ENCODE assay signal across 1 cellular context in the genomic region with DNA sequence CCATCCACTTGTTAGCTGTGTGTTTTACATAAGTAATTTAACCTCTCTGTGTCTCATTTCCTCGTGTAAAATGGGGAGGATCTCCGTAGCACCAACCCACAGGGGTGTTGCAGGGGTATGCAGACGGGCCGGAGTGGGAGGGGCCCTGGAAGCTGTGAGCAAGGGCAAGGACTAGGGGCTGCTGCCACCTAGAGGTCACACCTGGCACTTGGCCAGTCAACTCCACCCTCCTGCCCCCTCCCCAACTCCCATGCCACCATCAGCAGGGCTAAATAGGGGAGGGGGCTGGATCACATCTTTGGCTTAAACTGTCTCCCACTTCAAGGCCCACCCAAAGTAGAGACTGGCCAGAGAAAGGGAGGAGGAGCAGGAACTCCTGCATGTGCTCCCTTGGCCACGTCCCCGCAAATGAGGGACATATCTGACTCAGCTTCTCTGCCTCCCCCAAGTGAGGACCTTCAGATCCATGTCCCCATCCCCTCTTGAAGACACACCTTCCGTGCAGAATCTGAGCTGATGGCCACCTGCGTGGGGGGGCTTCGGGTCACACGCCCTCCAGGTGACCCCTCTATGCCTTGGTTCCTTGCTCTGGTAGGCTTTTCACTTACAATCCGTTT.
TF ChIP-seq lines count a peak whose summit lies in the region.

No MANE protein-coding gene starts in this region.

TF ChIP-seq in HCT116, 20 proteins besides CTCF, POLR2A, EP300 and RAD21:
- no peak for TF ChIP-seq ZNF274 (IDR thresholded peaks at IDR 0.05; ENCODE audit: low read depth, low read length)
- TF ChIP-seq EZH2 (IDR thresholded peaks at IDR 0.05): no peak
- no peak for TF ChIP-seq CEBPB (IDR thresholded peaks at IDR 0.05; ENCODE audit: low read depth)
- TF ChIP-seq SP1 (IDR thresholded peaks at IDR 0.05; ENCODE audit: low read depth): no peak
- no peak for TF ChIP-seq EZH2phosphoT487 (IDR thresholded peaks at IDR 0.05; ENCODE audit: borderline replicate concordance)
- TF ChIP-seq, protein P1, sequence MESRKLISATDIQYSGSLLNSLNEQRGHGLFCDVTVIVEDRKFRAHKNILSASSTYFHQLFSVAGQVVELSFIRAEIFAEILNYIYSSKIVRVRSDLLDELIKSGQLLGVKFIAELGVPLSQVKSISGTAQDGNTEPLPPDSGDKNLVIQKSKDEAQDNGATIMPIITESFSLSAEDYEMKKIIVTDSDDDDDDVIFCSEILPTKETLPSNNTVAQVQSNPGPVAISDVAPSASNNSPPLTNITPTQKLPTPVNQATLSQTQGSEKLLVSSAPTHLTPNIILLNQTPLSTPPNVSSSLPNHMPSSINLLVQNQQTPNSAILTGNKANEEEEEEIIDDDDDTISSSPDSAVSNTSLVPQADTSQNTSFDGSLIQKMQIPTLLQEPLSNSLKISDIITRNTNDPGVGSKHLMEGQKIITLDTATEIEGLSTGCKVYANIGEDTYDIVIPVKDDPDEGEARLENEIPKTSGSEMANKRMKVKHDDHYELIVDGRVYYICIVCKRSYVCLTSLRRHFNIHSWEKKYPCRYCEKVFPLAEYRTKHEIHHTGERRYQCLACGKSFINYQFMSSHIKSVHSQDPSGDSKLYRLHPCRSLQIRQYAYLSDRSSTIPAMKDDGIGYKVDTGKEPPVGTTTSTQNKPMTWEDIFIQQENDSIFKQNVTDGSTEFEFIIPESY (IDR thresholded peaks at IDR 0.05; ENCODE audit: extremely low read depth, insufficient replicate concordance, low read length): no peak
- TF ChIP-seq, protein P2, sequence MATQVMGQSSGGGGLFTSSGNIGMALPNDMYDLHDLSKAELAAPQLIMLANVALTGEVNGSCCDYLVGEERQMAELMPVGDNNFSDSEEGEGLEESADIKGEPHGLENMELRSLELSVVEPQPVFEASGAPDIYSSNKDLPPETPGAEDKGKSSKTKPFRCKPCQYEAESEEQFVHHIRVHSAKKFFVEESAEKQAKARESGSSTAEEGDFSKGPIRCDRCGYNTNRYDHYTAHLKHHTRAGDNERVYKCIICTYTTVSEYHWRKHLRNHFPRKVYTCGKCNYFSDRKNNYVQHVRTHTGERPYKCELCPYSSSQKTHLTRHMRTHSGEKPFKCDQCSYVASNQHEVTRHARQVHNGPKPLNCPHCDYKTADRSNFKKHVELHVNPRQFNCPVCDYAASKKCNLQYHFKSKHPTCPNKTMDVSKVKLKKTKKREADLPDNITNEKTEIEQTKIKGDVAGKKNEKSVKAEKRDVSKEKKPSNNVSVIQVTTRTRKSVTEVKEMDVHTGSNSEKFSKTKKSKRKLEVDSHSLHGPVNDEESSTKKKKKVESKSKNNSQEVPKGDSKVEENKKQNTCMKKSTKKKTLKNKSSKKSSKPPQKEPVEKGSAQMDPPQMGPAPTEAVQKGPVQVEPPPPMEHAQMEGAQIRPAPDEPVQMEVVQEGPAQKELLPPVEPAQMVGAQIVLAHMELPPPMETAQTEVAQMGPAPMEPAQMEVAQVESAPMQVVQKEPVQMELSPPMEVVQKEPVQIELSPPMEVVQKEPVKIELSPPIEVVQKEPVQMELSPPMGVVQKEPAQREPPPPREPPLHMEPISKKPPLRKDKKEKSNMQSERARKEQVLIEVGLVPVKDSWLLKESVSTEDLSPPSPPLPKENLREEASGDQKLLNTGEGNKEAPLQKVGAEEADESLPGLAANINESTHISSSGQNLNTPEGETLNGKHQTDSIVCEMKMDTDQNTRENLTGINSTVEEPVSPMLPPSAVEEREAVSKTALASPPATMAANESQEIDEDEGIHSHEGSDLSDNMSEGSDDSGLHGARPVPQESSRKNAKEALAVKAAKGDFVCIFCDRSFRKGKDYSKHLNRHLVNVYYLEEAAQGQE (IDR thresholded peaks at IDR 0.05; ENCODE audit: low read depth): no peak
- no peak for TF ChIP-seq ELF1 (IDR thresholded peaks at IDR 0.05; ENCODE audit: borderline replicate concordance, low read depth)
- TF ChIP-seq YY1 (IDR thresholded peaks at IDR 0.05; ENCODE audit: extremely low read depth, insufficient replicate concordance, low read depth, low read length): no peak
- TF ChIP-seq, protein P3, sequence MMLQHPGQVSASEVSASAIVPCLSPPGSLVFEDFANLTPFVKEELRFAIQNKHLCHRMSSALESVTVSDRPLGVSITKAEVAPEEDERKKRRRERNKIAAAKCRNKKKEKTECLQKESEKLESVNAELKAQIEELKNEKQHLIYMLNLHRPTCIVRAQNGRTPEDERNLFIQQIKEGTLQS (IDR thresholded peaks at IDR 0.05): no peak
- no peak for TF ChIP-seq TCF7L2 (IDR thresholded peaks at IDR 0.05; ENCODE audit: borderline replicate concordance, extremely low read depth, insufficient read depth, insufficient read length)
- no peak for TF ChIP-seq SRF (IDR thresholded peaks at IDR 0.05; ENCODE audit: low read depth)
- TF ChIP-seq FOSL1 (IDR thresholded peaks at IDR 0.05; ENCODE audit: low read depth): no peak
- TF ChIP-seq POLR2AphosphoS5 (IDR thresholded peaks at IDR 0.05; ENCODE audit: low read depth, low read length): no peak
- TF ChIP-seq, protein P4, sequence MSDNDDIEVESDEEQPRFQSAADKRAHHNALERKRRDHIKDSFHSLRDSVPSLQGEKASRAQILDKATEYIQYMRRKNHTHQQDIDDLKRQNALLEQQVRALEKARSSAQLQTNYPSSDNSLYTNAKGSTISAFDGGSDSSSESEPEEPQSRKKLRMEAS (IDR thresholded peaks at IDR 0.05): no peak
- no peak for TF ChIP-seq EGR1 (IDR thresholded peaks at IDR 0.05; ENCODE audit: low read depth)
- no peak for TF ChIP-seq SIN3A (IDR thresholded peaks at IDR 0.05; ENCODE audit: low read depth)
- no peak for TF ChIP-seq ZFX (IDR thresholded peaks at IDR 0.05)
